34 cellular contexts compared by ENCODE assay signal in genomic region chr1:26188477-26188876, GRCh38. TPM values are rescaled to one million over a fixed set of nuclear protein-coding genes. Genes with fewer than 3 reads are reported as not detected.
"Had no signal": no experiment of that assay in that cellular context is flagged by ENCODE, and none has a peak within 500 bp of the region (broad histone marks: within the 10 kb centered on the region; RNA-seq: fewer than 3 reads in every experiment).

No MANE protein-coding gene starts in this region.

- H3K9me3 ChIP-seq: adrenal gland, ascending aorta, breast epithelium, colonic mucosa, esophagus muscularis mucosa, gastrocnemius medialis had no signal

- H3K27ac ChIP-seq: adrenal gland, ascending aorta, breast epithelium, cardiac muscle cell, colonic mucosa, esophagus muscularis mucosa, foreskin keratinocyte, gastrocnemius medialis had no signal

- H3K36me3 ChIP-seq: adrenal gland, breast epithelium, cardiac muscle cell, colonic mucosa, esophagus muscularis mucosa had no signal

- ATAC-seq: activated CD4-positive, alpha-beta T cell treated with anti-CD3 and anti-CD28 coated beads for 36 hours; activated CD8-positive, alpha-beta memory T cell treated with anti-CD3 and anti-CD28 coated beads, Interleukin-2, amount 10 ng/mL, durations not matched to agents 7 days and 5 days; activated CD8-positive, alpha-beta T cell treated with anti-CD3 and anti-CD28 coated beads, Interleukin-2, amount 10 ng/mL, durations not matched to agents 7 days and 5 days; activated naive CD8-positive, alpha-beta T cell treated with anti-CD3 and anti-CD28 coated beads, Interleukin-2, amount 50 U/mL, for 24 hours; foreskin keratinocyte; gastrocnemius medialis; T-helper 17 cell had no signal

- H3K4me1 ChIP-seq: adrenal gland, ascending aorta, breast epithelium, colonic mucosa, esophagus muscularis mucosa, foreskin keratinocyte had no signal

- H3K27me3 ChIP-seq: adrenal gland, ascending aorta, breast epithelium, cardiac muscle cell, colonic mucosa, esophagus muscularis mucosa, foreskin keratinocyte, gastrocnemius medialis had no signal

- DNase-seq: activated CD4-positive, alpha-beta memory T cell treated with anti-CD3 and anti-CD28 coated beads for 36 hours; activated CD4-positive, alpha-beta T cell treated with anti-CD3 and anti-CD28 coated beads for 36 hours; activated CD4-positive, alpha-beta T cell treated with anti-CD3 and anti-CD28 coated beads, Interleukin-2, amount 10 ng/mL, durations not matched to agents 24 days and 14 days; activated CD4-positive, CD25-positive, alpha-beta regulatory T cell; activated CD4-positive, CD25-positive, alpha-beta regulatory T cell treated with anti-CD3 and anti-CD28 coated beads, Interleukin-2, amount 50 U/mL, for 72 hours; activated CD8-positive, alpha-beta memory T cell treated with anti-CD3 and anti-CD28 coated beads, Interleukin-2, amount 10 ng/mL, durations not matched to agents 7 days and 5 days; activated CD8-positive, alpha-beta memory T cell treated with anti-CD3 and anti-CD28 coated beads, Interleukin-2, amount 50 U/mL, for 4 hours; activated CD8-positive, alpha-beta T cell treated with anti-CD3 and anti-CD28 coated beads, Interleukin-2, amount 10 ng/mL, durations not matched to agents 7 days and 5 days; activated effector memory CD4-positive, alpha-beta T cell treated with anti-CD3 and anti-CD28 coated beads, Interleukin-2, amount 50 U/mL, for 16 hours; activated naive CD4-positive, alpha-beta T cell treated with anti-CD3 and anti-CD28 coated beads for 36 hours; activated naive CD8-positive, alpha-beta T cell treated with anti-CD3 and anti-CD28 coated beads for 36 hours; activated naive CD8-positive, alpha-beta T cell treated with anti-CD3 and anti-CD28 coated beads, Interleukin-2, amount 50 U/mL, for 24 hours; activated T-cell treated with anti-CD3 and anti-CD28 coated beads, Interleukin-2, amount 50 U/mL, for 1 hour; activated T-cell treated with anti-CD3 and anti-CD28 coated beads, Interleukin-2, amount 50 U/mL, for 48 hours; adrenal gland; central memory CD4-positive, alpha-beta T cell; cerebellar nuclear complex; colonic mucosa; effector CD8-positive, alpha-beta T cell; foreskin keratinocyte; gastrocnemius medialis; glutamatergic neuron; T-helper 1 cell; T-helper 17 cell had no signal

- H3K4me3 ChIP-seq: adrenal gland, ascending aorta, breast epithelium, cardiac muscle cell, colonic mucosa, esophagus muscularis mucosa, gastrocnemius medialis had no signal

RNA-seq across cellular contexts. Expression of gene CATSPER4, which starts 1.9 kb away (rescaled TPM):
- total RNA-seq: activated CD4-positive, alpha-beta memory T cell treated with anti-CD3 and anti-CD28 coated beads for 36 hours; activated CD4-positive, alpha-beta T cell treated with anti-CD3 and anti-CD28 coated beads for 36 hours; activated CD4-positive, alpha-beta T cell treated with anti-CD3 and anti-CD28 coated beads, Interleukin-2, amount 10 ng/mL, durations not matched to agents 24 days and 14 days; activated CD8-positive, alpha-beta memory T cell treated with anti-CD3 and anti-CD28 coated beads for 36 hours; activated CD8-positive, alpha-beta T cell treated with anti-CD3 and anti-CD28 coated beads, Interleukin-2, amount 10 ng/mL, durations not matched to agents 7 days and 5 days; activated naive CD4-positive, alpha-beta T cell treated with anti-CD3 and anti-CD28 coated beads for 36 hours; activated naive CD8-positive, alpha-beta T cell treated with anti-CD3 and anti-CD28 coated beads for 36 hours; activated T-helper 1 cell treated with anti-CD3 and anti-CD28 coated beads, Interleukin-12 subunit alpha, Interleukin-12 subunit beta, Interleukin-2, Interleukin-4 antibody, amounts not matched to agents 30 ng/mL and 10 ng/mL and 1 ng/mL, durations not matched to agents 14 hours and 24 hours and 36 hours; activated T-helper 2 cell treated with anti-CD3 and anti-CD28 coated beads, Interferon-gamma antibody, Interleukin-2, Interleukin-4, amounts not matched to agents 10 μg/mL and 5 μg/mL and 100 μg/mL, durations not matched to agents 14 hours and 24 hours and 36 hours; adrenal gland; ascending aorta; breast epithelium; cardiac muscle cell; colonic mucosa; dermis microvascular lymphatic vessel endothelial cell; endothelial cell of umbilical vein; epithelial cell of proximal tubule; esophagus muscularis mucosa; foreskin keratinocyte; gastrocnemius medialis; T-helper 17 cell had no signal
- polyA plus RNA-seq: adrenal gland, endothelial cell of umbilical vein, foreskin keratinocyte had no signal

RNA-seq across cellular contexts. Expression of gene CNKSR1, which starts 11.2 kb away (rescaled TPM):
- total RNA-seq: ascending aorta, dermis microvascular lymphatic vessel endothelial cell, endothelial cell of umbilical vein had no signal

RNA-seq across cellular contexts. Expression of gene ZNF593OS, which starts 16.8 kb away (rescaled TPM):
- total RNA-seq: activated CD4-positive, alpha-beta memory T cell treated with anti-CD3 and anti-CD28 coated beads for 36 hours; activated CD4-positive, alpha-beta T cell treated with anti-CD3 and anti-CD28 coated beads for 36 hours; activated CD4-positive, alpha-beta T cell treated with anti-CD3 and anti-CD28 coated beads, Interleukin-2, amount 10 ng/mL, durations not matched to agents 24 days and 14 days; activated CD8-positive, alpha-beta memory T cell treated with anti-CD3 and anti-CD28 coated beads for 36 hours; activated CD8-positive, alpha-beta memory T cell treated with anti-CD3 and anti-CD28 coated beads, Interleukin-2, amount 10 ng/mL, durations not matched to agents 7 days and 5 days; activated CD8-positive, alpha-beta T cell treated with anti-CD3 and anti-CD28 coated beads, Interleukin-2, amount 10 ng/mL, durations not matched to agents 7 days and 5 days; activated naive CD4-positive, alpha-beta T cell treated with anti-CD3 and anti-CD28 coated beads for 36 hours; activated naive CD8-positive, alpha-beta T cell treated with anti-CD3 and anti-CD28 coated beads for 36 hours; activated T-helper 1 cell treated with anti-CD3 and anti-CD28 coated beads, Interleukin-12 subunit alpha, Interleukin-12 subunit beta, Interleukin-2, Interleukin-4 antibody, amounts not matched to agents 30 ng/mL and 10 ng/mL and 1 ng/mL, durations not matched to agents 14 hours and 24 hours and 36 hours; activated T-helper 2 cell treated with anti-CD3 and anti-CD28 coated beads, Interferon-gamma antibody, Interleukin-2, Interleukin-4, amounts not matched to agents 10 μg/mL and 5 μg/mL and 100 μg/mL, durations not matched to agents 14 hours and 24 hours and 36 hours; ascending aorta; breast epithelium; cardiac muscle cell; colonic mucosa; dermis microvascular lymphatic vessel endothelial cell; endothelial cell of umbilical vein; epithelial cell of proximal tubule; esophagus muscularis mucosa; foreskin keratinocyte; T-helper 17 cell had no signal
- polyA plus RNA-seq: endothelial cell of umbilical vein had no signal

RNA-seq across cellular contexts. Expression of gene C1orf232, which starts 19.7 kb away (rescaled TPM):
- total RNA-seq: activated CD4-positive, alpha-beta memory T cell treated with anti-CD3 and anti-CD28 coated beads for 36 hours; activated CD4-positive, alpha-beta T cell treated with anti-CD3 and anti-CD28 coated beads for 36 hours; activated CD4-positive, alpha-beta T cell treated with anti-CD3 and anti-CD28 coated beads, Interleukin-2, amount 10 ng/mL, durations not matched to agents 24 days and 14 days; activated CD8-positive, alpha-beta memory T cell treated with anti-CD3 and anti-CD28 coated beads for 36 hours; activated CD8-positive, alpha-beta memory T cell treated with anti-CD3 and anti-CD28 coated beads, Interleukin-2, amount 10 ng/mL, durations not matched to agents 7 days and 5 days; activated CD8-positive, alpha-beta T cell treated with anti-CD3 and anti-CD28 coated beads, Interleukin-2, amount 10 ng/mL, durations not matched to agents 7 days and 5 days; activated naive CD4-positive, alpha-beta T cell treated with anti-CD3 and anti-CD28 coated beads for 36 hours; activated naive CD8-positive, alpha-beta T cell treated with anti-CD3 and anti-CD28 coated beads for 36 hours; activated T-helper 1 cell treated with anti-CD3 and anti-CD28 coated beads, Interleukin-12 subunit alpha, Interleukin-12 subunit beta, Interleukin-2, Interleukin-4 antibody, amounts not matched to agents 30 ng/mL and 10 ng/mL and 1 ng/mL, durations not matched to agents 14 hours and 24 hours and 36 hours; activated T-helper 2 cell treated with anti-CD3 and anti-CD28 coated beads, Interferon-gamma antibody, Interleukin-2, Interleukin-4, amounts not matched to agents 10 μg/mL and 5 μg/mL and 100 μg/mL, durations not matched to agents 14 hours and 24 hours and 36 hours; adrenal gland; ascending aorta; breast epithelium; cardiac muscle cell; colonic mucosa; dermis microvascular lymphatic vessel endothelial cell; endothelial cell of umbilical vein; epithelial cell of proximal tubule; esophagus muscularis mucosa; foreskin keratinocyte; gastrocnemius medialis; T-helper 17 cell had no signal
- polyA plus RNA-seq: adrenal gland, cardiac muscle cell, endothelial cell of umbilical vein, foreskin keratinocyte had no signal
